In genomic region chr16:71479420-71479819, GRCh38 we compare ENCODE assay signal across 9 cellular contexts. TPM values are rescaled to one million over a fixed set of nuclear protein-coding genes. Genes with fewer than 3 reads are reported as not detected.
DNase-seq lines count a peak whose midpoint lies in the region; ATAC-seq and TF ChIP-seq lines count a peak whose summit lies in the region.
"Had no signal": no experiment of that assay in that cellular context is flagged by ENCODE, and none has a peak within 500 bp of the region (broad histone marks: within the 10 kb centered on the region; RNA-seq: fewer than 3 reads in every experiment).

No MANE protein-coding gene starts in this region.

- H2AFZ ChIP-seq in Loucy (ENCODE audit: low read length), result no peak overlapping the region

- no peak for TF ChIP-seq POLR2A in upper lobe of left lung (IDR thresholded peaks at IDR 0.05)

- no peak for ATAC-seq in upper lobe of left lung (ENCODE audit: low FRiP score in 2 of 2)

- H3K27me3 ChIP-seq in Loucy (ENCODE audit: insufficient read depth, low read length, poor library complexity, severe bottlenecking) (no peaks in the 10 kb centered on the region), upper lobe of left lung (no peaks in the 10 kb centered on the region)

- H3K79me2 ChIP-seq in Loucy (ENCODE audit: insufficient read depth, low read length), result no peaks in the 10 kb centered on the region

- H3K36me3 ChIP-seq in Loucy (ENCODE audit: insufficient read depth, low read length) (no peaks in the 10 kb centered on the region), upper lobe of left lung (peaks cover 17 to 44% (median 31%) of the 10 kb centered on the region in 4 donors)

- no peak overlapping the region for H3K9ac ChIP-seq in Loucy (ENCODE audit: low read depth, low read length, poor library complexity, severe bottlenecking)

- TF ChIP-seq CTCF in Loucy (conservative IDR thresholded peaks at IDR 0.05; ENCODE audit: low read length) (peak; percentile 61), astrocyte of the cerebellum (IDR thresholded peaks at IDR 0.05; ENCODE audit: low read depth, low read length, missing control alignments) (peak; percentile 62), upper lobe of left lung (IDR thresholded peaks at IDR 0.05) (no peak)

- no peaks in the 10 kb centered on the region for H4K20me1 ChIP-seq in Loucy (ENCODE audit: insufficient read depth, low read length, poor library complexity, severe bottlenecking)

- no peak overlapping the region for H3K4me2 ChIP-seq in Loucy (ENCODE audit: low read depth, low read length, poor library complexity, severe bottlenecking)

- no peaks in the 10 kb centered on the region for H3K9me2 ChIP-seq in Loucy (replicated peaks; ENCODE audit: low read depth, low read length)

- no peak for TF ChIP-seq EP300 in upper lobe of left lung (IDR thresholded peaks at IDR 0.05)

- no peaks in the 10 kb centered on the region for H3K9me3 ChIP-seq in Loucy (ENCODE audit: insufficient read depth, low read depth, low read length)
- H3K9me3 ChIP-seq in upper lobe of left lung, result no peaks in the 10 kb centered on the region

- in situ Hi-C loops in astrocyte of the cerebellum (cut with HindIII; ENCODE audit: low sequenced_read_pairs), result no loop called here

- DNase-seq in EH (ENCODE audit: low read depth) (peak; percentile 43), astrocyte of the cerebellum (ENCODE audit: low read depth) (no peak), medulla oblongata (ENCODE audit: extremely low spot score) (peak; percentile 42), occipital lobe (lab: John Stamatoyannopoulos, UW) (no peak), upper lobe of left lung (no peak), NCI-H2029 treated with DMSO at 0.1 percent for 48 hours (lab: John Stamatoyannopoulos, UW) (no peak), DMS153 (lab: John Stamatoyannopoulos, UW) (no peak)
- DNase-seq: stimulated activated naive CD4-positive, alpha-beta T cell had no signal

- H3K27ac ChIP-seq in upper lobe of left lung, result no peak overlapping the region

- WGBS in upper lobe of left lung, 2 donors, result 64 to 76% methylated on average over 3 of the region's 3 CpGs

- H3K4me1 ChIP-seq in Loucy (ENCODE audit: insufficient read depth, low read length, poor library complexity, severe bottlenecking) (peaks cover 4% of the 10 kb centered on the region), upper lobe of left lung (peaks cover 0 to 8% (median 5%) of the 10 kb centered on the region in 4 donors)

- no peaks in the 10 kb centered on the region for H3F3A ChIP-seq in Loucy (ENCODE audit: low read depth)

- H3K4me3 ChIP-seq in Loucy (ENCODE audit: low read length, poor library complexity, severe bottlenecking) (no peak overlapping the region), astrocyte of the cerebellum (ENCODE audit: low read depth, low read length) (no peak overlapping the region), upper lobe of left lung (no peak overlapping the region)

RNA-seq across cellular contexts. Expression of gene ZNF19, which starts 9.7 kb away (rescaled TPM):
- total RNA-seq in occipital lobe, result 8.7 TPM
- 10 to 100 TPM in 5 of 6 donors, 1 to 10 TPM in 1; 9.4 to 44.0 (median 18.6) TPM for total RNA-seq in upper lobe of left lung

RNA-seq across cellular contexts. Expression of gene ZNF23, which starts 17.4 kb away (rescaled TPM):
- total RNA-seq in occipital lobe, result 23.4 TPM
- total RNA-seq in upper lobe of left lung, result 10 to 100 TPM in 3 of 6 donors, 1 to 10 TPM in 3; 7.1 to 28.3 (median 12.5) TPM

RNA-seq across cellular contexts. Expression of gene TLE7, which starts 37.6 kb away (rescaled TPM):
- total RNA-seq in occipital lobe, result not detected
- not detected for total RNA-seq in upper lobe of left lung

RNA-seq across cellular contexts. Expression of gene CHST4, which starts 46.8 kb away (rescaled TPM):
- not detected for total RNA-seq in occipital lobe
- total RNA-seq in upper lobe of left lung, result 1 to 10 TPM in 1 of 6 donors, under 1 TPM in 2, not detected in 3; 0.34 to 2.2 (median 0.98) TPM

Comparison
In these comparisons a context has a peak if more than half of its experiments do, and no peak if none do; other contexts are left out.
1. DNase-seq: peak in EH (single experiment) and medulla oblongata (single experiment); none in astrocyte of the cerebellum (single experiment), occipital lobe (single experiment), upper lobe of left lung (0 of 2), NCI-H2029 treated with DMSO at 0.1 percent for 48 hours (single experiment) and DMS153 (single experiment).
2. CTCF ChIP-seq: peak in Loucy (single experiment) and astrocyte of the cerebellum (single experiment); none in upper lobe of left lung (0 of 6).